In the genomic region with DNA sequence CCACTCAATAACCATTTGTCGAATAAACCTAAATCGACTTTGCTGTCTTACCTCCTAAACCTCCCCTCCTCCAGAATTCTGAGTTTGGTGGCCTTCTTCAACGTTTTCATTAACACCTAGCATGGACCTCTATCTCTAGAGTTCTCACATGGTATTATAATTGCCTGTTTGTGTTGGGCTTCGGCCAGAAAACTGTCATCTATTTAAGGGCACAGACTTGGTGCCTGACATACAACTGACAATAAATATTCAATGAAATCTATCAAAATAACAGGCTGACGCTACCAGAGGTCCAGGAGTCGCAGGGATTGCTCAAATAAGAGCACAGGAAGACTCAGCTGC, we compare ENCODE assay signal across 1 cellular context.
TF ChIP-seq lines count a peak whose summit lies in the region.

No MANE protein-coding gene starts in this region.

TF ChIP-seq in K562, 482 proteins besides CTCF, POLR2A, EP300 and RAD21:
- TF ChIP-seq, protein P1, sequence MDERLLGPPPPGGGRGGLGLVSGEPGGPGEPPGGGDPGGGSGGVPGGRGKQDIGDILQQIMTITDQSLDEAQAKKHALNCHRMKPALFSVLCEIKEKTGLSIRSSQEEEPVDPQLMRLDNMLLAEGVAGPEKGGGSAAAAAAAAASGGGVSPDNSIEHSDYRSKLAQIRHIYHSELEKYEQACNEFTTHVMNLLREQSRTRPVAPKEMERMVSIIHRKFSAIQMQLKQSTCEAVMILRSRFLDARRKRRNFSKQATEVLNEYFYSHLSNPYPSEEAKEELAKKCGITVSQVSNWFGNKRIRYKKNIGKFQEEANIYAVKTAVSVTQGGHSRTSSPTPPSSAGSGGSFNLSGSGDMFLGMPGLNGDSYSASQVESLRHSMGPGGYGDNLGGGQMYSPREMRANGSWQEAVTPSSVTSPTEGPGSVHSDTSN (CRISPR knock-in tag; IDR thresholded peaks at IDR 0.05; ENCODE audit: low read depth) = no peak
- TF ChIP-seq, protein P1 (tag; conservative IDR thresholded peaks at IDR 0.05; ENCODE audit: low read depth) = peak; percentile 38; the same call in 1 of the 2 replicates
- TF ChIP-seq MEIS2 (IDR thresholded peaks at IDR 0.05; ENCODE audit: partially characterized antibody) (peak; percentile 46), NFIC (IDR thresholded peaks at IDR 0.05) (peak; percentile 63), NRF1 (conservative IDR thresholded peaks at IDR 0.05 in 1 of 2, IDR thresholded peaks at IDR 0.05 in 1 of 2) (peak in 1 of 2 experiments; percentile 85; a peak in 1 of 4 replicates), FOXJ2 (tag; IDR thresholded peaks at IDR 0.05) (no peak), NR3C1 (CRISPR knock-in tag; IDR thresholded peaks at IDR 0.05) (no peak), ZBED1 (IDR thresholded peaks at IDR 0.05) (no peak)
